Comparison of ENCODE assay signal across 23 cellular contexts in genomic region chr11:9226514-9226913, GRCh38.
"Had no signal": no experiment of that assay in that cellular context is flagged by ENCODE, and none has a peak within 500 bp of the region (broad histone marks: within the 10 kb centered on the region; RNA-seq: fewer than 3 reads in every experiment).

No MANE protein-coding gene starts in this region.

- H3K27ac ChIP-seq: coronary artery, epithelial cell of prostate, heart right ventricle, lower lobe of right lung, neural progenitor cell, sigmoid colon, spleen, tibial artery had no signal

- ATAC-seq: activated naive CD8-positive, alpha-beta T cell treated with anti-CD3 and anti-CD28 coated beads, Interleukin-2, amount 50 U/mL, for 24 hours; activated T-cell treated with anti-CD3 and anti-CD28 coated beads, Interleukin-2, amount 50 U/mL, for 72 hours; heart right ventricle; lower lobe of right lung; mucosa of descending colon; stimulated activated naive CD8-positive, alpha-beta T cell treated with anti-CD3 and anti-CD28 coated beads, Interleukin-15, Interleukin-2, amounts not matched to agents 100 U/mL and 50 U/mL, for 24 hours had no signal

- H3K27ac Mint-ChIP-seq: activated naive CD4-positive, alpha-beta T cell treated with anti-CD3 and anti-CD28 coated beads for 36 hours; activated naive CD8-positive, alpha-beta T cell treated with anti-CD3 and anti-CD28 coated beads, Interleukin-2, amount 50 U/mL, for 24 hours; activated T-cell treated with anti-CD3 and anti-CD28 coated beads, Interleukin-2, amount 50 U/mL, for 72 hours; neural progenitor cell; T-helper 1 cell treated with Interleukin-12 subunit alpha and Interleukin-12 subunit beta and Interleukin-4 antibody, amounts not matched to agents 30 μg/mL and 1 μg/mL, for 36 hours had no signal

- H3K27me3 Mint-ChIP-seq: activated naive CD8-positive, alpha-beta T cell treated with anti-CD3 and anti-CD28 coated beads, Interleukin-2, amount 50 U/mL, for 24 hours had no signal

- H3K9me3 ChIP-seq: heart right ventricle, lower lobe of right lung, mucosa of descending colon, sigmoid colon, spleen, tibial artery had no signal

- DNase-seq: activated CD4-positive, alpha-beta T cell treated with anti-CD3 and anti-CD28 coated beads for 4 hours; activated CD4-positive, alpha-beta T cell treated with anti-CD3 and anti-CD28 coated beads, Interleukin-2, amount 50 U/mL, for 48 hours; activated CD4-positive, CD25-positive, alpha-beta regulatory T cell; activated effector memory CD4-positive, alpha-beta T cell treated with Interleukin-2 at 50 U/mL for 16 hours; activated naive CD4-positive, alpha-beta T cell treated with anti-CD3 and anti-CD28 coated beads for 36 hours; activated naive CD8-positive, alpha-beta T cell treated with anti-CD3 and anti-CD28 coated beads, Interleukin-2, amount 50 U/mL, for 24 hours; activated T-cell treated with anti-CD3 and anti-CD28 coated beads, Interleukin-2, amount 50 U/mL, for 72 hours; cerebellar nuclear complex; heart right ventricle; kidney; lower lobe of right lung; mesendoderm; mucosa of descending colon; sigmoid colon; spleen; stimulated activated CD4-positive, alpha-beta T cell treated with anti-CD3 and anti-CD28 coated beads, Interleukin-4, amount 100 ng/mL, for 4 hours; stimulated activated naive CD8-positive, alpha-beta T cell treated with anti-CD3 and anti-CD28 coated beads, Interleukin-15, Interleukin-2, amounts not matched to agents 100 U/mL and 50 U/mL, for 24 hours; T1000; tibial artery had no signal

- H3K9ac ChIP-seq: neural progenitor cell had no signal

- H3K4me3 Mint-ChIP-seq: activated naive CD4-positive, alpha-beta T cell treated with anti-CD3 and anti-CD28 coated beads for 36 hours; activated naive CD8-positive, alpha-beta T cell treated with anti-CD3 and anti-CD28 coated beads, Interleukin-2, amount 50 U/mL, for 24 hours; activated T-cell treated with anti-CD3 and anti-CD28 coated beads, Interleukin-2, amount 50 U/mL, for 72 hours; neural progenitor cell; T-helper 1 cell treated with Interleukin-12 subunit alpha and Interleukin-12 subunit beta and Interleukin-4 antibody, amounts not matched to agents 30 μg/mL and 1 μg/mL, for 36 hours had no signal

- H3K27me3 ChIP-seq: heart right ventricle, neural progenitor cell, sigmoid colon, spleen, tibial artery had no signal

- H3K36me3 ChIP-seq: heart right ventricle, lower lobe of right lung, neural progenitor cell, sigmoid colon, spleen, tibial artery had no signal

- H3K4me3 ChIP-seq: coronary artery, heart right ventricle, lower lobe of right lung, mucosa of descending colon, neural progenitor cell, sigmoid colon, spleen, tibial artery had no signal

- H3K9me3 Mint-ChIP-seq: activated naive CD4-positive, alpha-beta T cell treated with anti-CD3 and anti-CD28 coated beads for 36 hours; activated naive CD8-positive, alpha-beta T cell treated with anti-CD3 and anti-CD28 coated beads, Interleukin-2, amount 50 U/mL, for 24 hours; activated T-cell treated with anti-CD3 and anti-CD28 coated beads, Interleukin-2, amount 50 U/mL, for 72 hours; neural progenitor cell; T-helper 1 cell treated with Interleukin-12 subunit alpha and Interleukin-12 subunit beta and Interleukin-4 antibody, amounts not matched to agents 30 μg/mL and 1 μg/mL, for 36 hours had no signal
